Comparison of ENCODE assay signal across 24 cellular contexts in genomic region chr16:65394306-65394705, GRCh38.
DNase-seq lines count a peak whose midpoint lies in the region; ATAC-seq and TF ChIP-seq lines count a peak whose summit lies in the region.
"Had no signal": no experiment of that assay in that cellular context is flagged by ENCODE, and none has a peak within 500 bp of the region (broad histone marks: within the 10 kb centered on the region; RNA-seq: fewer than 3 reads in every experiment).

No MANE protein-coding gene starts in this region.

- no peaks in the 10 kb centered on the region for H4K20me1 ChIP-seq in fibroblast of lung (ENCODE audit: control insufficient read depth, extremely low read depth, insufficient read depth, low read length)

- H3K4me3 ChIP-seq in A673 (ENCODE audit: low read depth, low read length, poor library complexity, severe bottlenecking) (no peak overlapping the region), fibroblast of lung (replicated peaks in 1 of 4; ENCODE audit: control extremely low read depth in 1 of 4, insufficient read depth in 1 of 4, low read depth in 3 of 4, low read length in 4 of 4) (no peak overlapping the region), trophoblast cell (ENCODE audit: low read depth, low read length) (no peak overlapping the region)
- no peak overlapping the region for H3K4me3 ChIP-seq in Jurkat, Clone E6-1 (ENCODE audit: low read length)
- H3K4me3 ChIP-seq: A549, MG63 had no signal

- H3K36me3 ChIP-seq in A673 (ENCODE audit: insufficient read depth, low read length, poor library complexity, severe bottlenecking): no peaks in the 10 kb centered on the region
- no peaks in the 10 kb centered on the region for H3K36me3 ChIP-seq in fibroblast of lung (ENCODE audit: control insufficient read depth, insufficient read depth, low read length)
- no peaks in the 10 kb centered on the region for H3K36me3 ChIP-seq in trophoblast cell (ENCODE audit: control insufficient read depth in 1 of 2, insufficient read depth in 2 of 2, low read length in 2 of 2)
- H3K36me3 ChIP-seq: BE2C, MG63 had no signal

- H2AFZ ChIP-seq in fibroblast of lung (ENCODE audit: low read length): peak overlapping the region; percentile 13
- H2AFZ ChIP-seq in trophoblast cell (ENCODE audit: insufficient read depth, low read length, poor library complexity): no peak overlapping the region

- DNase-seq in A673 (ENCODE audit: low spot score) (peak; percentile 63), fibroblast of lung (ENCODE audit: low read depth in 2 of 2) (no peak), trophoblast cell (no peak), NCI-H524 (lab: John Stamatoyannopoulos, UW) (no peak), CD14-positive monocyte (ENCODE audit: low spot score) (no peak)
- DNase-seq in Jurkat, Clone E6-1 (ENCODE audit: low read depth, low spot score): peak; percentile 14
- DNase-seq: BE2C; CD4-positive, alpha-beta T cell; COR-L47; DMS 273 treated with DMSO at 0.1 percent for 48 hours; DMS79 treated with DMSO at 0.1 percent for 48 hours; Kasumi-1; MG63; NCI-H1092 treated with DMSO at 0.1 percent for 48 hours; NCI-H1436 treated with DMSO at 0.1 percent for 48 hours; NCI-H1930; NCI-H2227 treated with DMSO at 0.1 percent for 48 hours; NCI-H510A; NCI-H774; SIG-M5; SK-N-SH had no signal

- peaks cover 0 to under 1% (median 0%) of the 10 kb centered on the region in 3 donors for H3K27me3 Mint-ChIP-seq in CD14-positive monocyte (ENCODE audit: low read depth in 3 of 3)
- H3K27me3 Mint-ChIP-seq: CD4-positive, alpha-beta T cell had no signal

- no TSS peak for BruUV-seq in A673 (replicated peaks; lab: Mats Ljungman, UMichigan)

- H3K9ac ChIP-seq in fibroblast of lung (ENCODE audit: insufficient read depth, low read length): no peak overlapping the region
- no peak overlapping the region for H3K9ac ChIP-seq in trophoblast cell (ENCODE audit: low read length)
- H3K9ac ChIP-seq: SK-N-SH had no signal

- H3K18ac ChIP-seq in trophoblast cell (ENCODE audit: low read length): no peak overlapping the region

- no peak overlapping the region for H2BK5ac ChIP-seq in trophoblast cell (ENCODE audit: low read depth, low read length, poor library complexity)

- no peak overlapping the region for H2BK120ac ChIP-seq in trophoblast cell (ENCODE audit: insufficient read depth, low read length, poor library complexity)

- H3K36me3 Mint-ChIP-seq in CD14-positive monocyte: no peaks in the 10 kb centered on the region

- H2AK5ac ChIP-seq in trophoblast cell (ENCODE audit: low read length): no peak overlapping the region

- CTCF ChIA-PET in A673 (lab: Charles Lee): no interaction called here

- H3K4me1 ChIP-seq in A673 (ENCODE audit: insufficient read depth, low read length, poor library complexity, severe bottlenecking): peaks cover 19% of the 10 kb centered on the region
- peaks cover 2% of the 10 kb centered on the region for H3K4me1 ChIP-seq in fibroblast of lung (ENCODE audit: control insufficient read depth, extremely low read depth, insufficient read depth, low read length)
- no peaks in the 10 kb centered on the region for H3K4me1 ChIP-seq in trophoblast cell (ENCODE audit: control insufficient read depth in 1 of 2, insufficient read depth in 2 of 2, low read length in 2 of 2)
- H3K4me1 ChIP-seq: A549, BE2C had no signal

- POLR2A ChIA-PET in A673 (lab: Charles Lee; ENCODE audit: low non-redundant PET): interaction anchor here (0.5 kb wide), 1 partner anchor 142 kb away, joined by 4 read pairs; no protein-coding TSS in a partner anchor

- H4K12ac ChIP-seq in trophoblast cell (ENCODE audit: low read depth, low read length): no peak overlapping the region

- ATAC-seq in HG03520 (IDR thresholded peaks at IDR 0.05; ENCODE audit: unreplicated experiment): no peak
- ATAC-seq: A549, HCT116 had no signal

- H3K79me1 ChIP-seq in trophoblast cell (ENCODE audit: low read length): no peaks in the 10 kb centered on the region

- H3K14ac ChIP-seq in trophoblast cell (ENCODE audit: low read length): no peak overlapping the region

- H3K27ac Mint-ChIP-seq in CD14-positive monocyte: no peak overlapping the region
- H3K27ac Mint-ChIP-seq: CD4-positive, alpha-beta T cell had no signal

- no peak overlapping the region for H3K4ac ChIP-seq in trophoblast cell (ENCODE audit: low read depth, low read length)

- WGBS in trophoblast cell (ENCODE audit: extremely low coverage, insufficient coverage, insufficient read length): no CpG with 5 or more reads among the region's 6 CpGs

- no peaks in the 10 kb centered on the region for H3K79me2 ChIP-seq in fibroblast of lung (ENCODE audit: control insufficient read depth, insufficient read depth, low read length)
- no peaks in the 10 kb centered on the region for H3K79me2 ChIP-seq in trophoblast cell (ENCODE audit: control insufficient read depth, insufficient read depth, low read length, poor library complexity)

- H3K27ac ChIP-seq in A673 (ENCODE audit: low read depth, low read length, poor library complexity, severe bottlenecking): peak overlapping the region; percentile 71
- H3K27ac ChIP-seq in fibroblast of lung (ENCODE audit: insufficient read depth, low read length): no peak overlapping the region
- no peak overlapping the region for H3K27ac ChIP-seq in trophoblast cell (ENCODE audit: low read depth, low read length)
- H3K27ac ChIP-seq: A549 had no signal

- no peak overlapping the region for H4K91ac ChIP-seq in trophoblast cell (ENCODE audit: low read depth, low read length)

- H2BK12ac ChIP-seq in trophoblast cell (ENCODE audit: low read length): peak overlapping the region; percentile 4

- H3K4me3 Mint-ChIP-seq in CD14-positive monocyte: no peak overlapping the region
- H3K4me3 Mint-ChIP-seq: CD4-positive, alpha-beta T cell had no signal

- H3K4me2 ChIP-seq in fibroblast of lung (ENCODE audit: extremely low read depth, insufficient read depth, low read length) (no peak overlapping the region), trophoblast cell (ENCODE audit: low read length) (no peak overlapping the region)
- H3K4me2 ChIP-seq: A549, SK-N-SH had no signal

- no peaks in the 10 kb centered on the region for H3K4me1 Mint-ChIP-seq in CD14-positive monocyte

- TF ChIP-seq CTCF in A673 (conservative IDR thresholded peaks at IDR 0.05; ENCODE audit: low read depth, low read length): no peak
- no peak for TF ChIP-seq CTCF in fibroblast of lung (conservative IDR thresholded peaks at IDR 0.05 in 1 of 2, IDR thresholded peaks at IDR 0.05 in 1 of 2; ENCODE audit: low read depth in 1 of 2, low read length in 2 of 2)
- TF ChIP-seq CTCF in CD14-positive monocyte (IDR thresholded peaks at IDR 0.05): no peak

- H3K23ac ChIP-seq in trophoblast cell (ENCODE audit: low read length): no peak overlapping the region

- no peaks in the 10 kb centered on the region for H3K9me3 ChIP-seq in A673 (ENCODE audit: low read depth, low read length, poor library complexity, severe bottlenecking)
- no peaks in the 10 kb centered on the region for H3K9me3 ChIP-seq in fibroblast of lung (ENCODE audit: control insufficient read depth, insufficient read depth, low read depth, low read length)
- no peaks in the 10 kb centered on the region for H3K9me3 ChIP-seq in trophoblast cell (ENCODE audit: insufficient read depth, low read depth, low read length)
- H3K9me3 ChIP-seq: A549, BE2C, MG63, SK-N-SH had no signal

- intact Hi-C loops in A673 (cut with micrococcal nuclease; ENCODE audit: unreplicated experiment) (no loop called here), CD14-positive monocyte (cut with micrococcal nuclease) (no loop called here)

- no peak overlapping the region for H4K8ac ChIP-seq in trophoblast cell (ENCODE audit: low read depth, low read length)

- peaks cover 0 to 9% (median 2%) of the 10 kb centered on the region in 7 donors for H3K9me3 Mint-ChIP-seq in CD14-positive monocyte

- H3K27me3 ChIP-seq in A673 (replicated peaks; ENCODE audit: insufficient read depth, low read depth, low read length, poor library complexity) (no peaks in the 10 kb centered on the region), fibroblast of lung (ENCODE audit: control insufficient read depth, insufficient read depth, low read length) (no peaks in the 10 kb centered on the region), trophoblast cell (ENCODE audit: insufficient read depth, low read length) (no peaks in the 10 kb centered on the region)
- H3K27me3 ChIP-seq: BE2C, MG63 had no signal

Comparison
In these comparisons a context has a peak if more than half of its experiments do, and no peak if none do; other contexts are left out.
1. DNase-seq: peak in A673 (single experiment) and Jurkat, Clone E6-1 (single experiment); none in fibroblast of lung (0 of 2), trophoblast cell (0 of 2), NCI-H524 (0 of 2) and CD14-positive monocyte (single experiment).